ENCODE assay signal across 11 cellular contexts in genomic region chr3:49427581-49427980, GRCh38. TPM values are rescaled to one million over a fixed set of nuclear protein-coding genes. Genes with fewer than 3 reads are reported as not detected.
A peak's percentile ranks its signal among the peaks of the same experiment; 100 is the strongest.
DNase-seq lines count a peak whose midpoint lies in the region; ATAC-seq and TF ChIP-seq lines count a peak whose summit lies in the region.
"Had no signal": no experiment of that assay in that cellular context is flagged by ENCODE, and none has a peak within 500 bp of the region (broad histone marks: within the 10 kb centered on the region; RNA-seq: fewer than 3 reads in every experiment).

No MANE protein-coding gene starts in this region.

- no peak overlapping the region for H3K27ac Mint-ChIP-seq in activated naive CD4-positive, alpha-beta T cell treated with anti-CD3 and anti-CD28 coated beads, Interleukin-2, amount 50 U/mL, for 24 hours
- H3K27ac Mint-ChIP-seq in activated naive CD4-positive, alpha-beta T cell treated with anti-CD3 and anti-CD28 coated beads, Interleukin-2, amount 50 U/mL, for 72 hours: peak overlapping the region in 1 of 2 donors; percentile 91
- H3K27ac Mint-ChIP-seq in activated B cell treated with CpG ODN at 0.5 μM for 24 hours: peak overlapping the region; percentile 41
- peak overlapping the region in 1 of 2 donors; percentile 19 for H3K27ac Mint-ChIP-seq in stimulated activated naive CD8-positive, alpha-beta T cell treated with anti-CD3 and anti-CD28 coated beads, Interleukin-15, amount 100 ng/mL, for 72 hours

- H3K4me3 Mint-ChIP-seq in activated naive CD4-positive, alpha-beta T cell treated with anti-CD3 and anti-CD28 coated beads, Interleukin-2, amount 50 U/mL, for 24 hours: peak overlapping the region; percentile 94
- peak overlapping the region; percentile 92 for H3K4me3 Mint-ChIP-seq in activated B cell treated with CpG ODN at 0.5 μM for 24 hours
- peak overlapping the region; percentile 88 to 96 for H3K4me3 Mint-ChIP-seq in stimulated activated naive CD8-positive, alpha-beta T cell treated with anti-CD3 and anti-CD28 coated beads, Interleukin-15, amount 100 ng/mL, for 72 hours

- peak overlapping the region; percentile 86 for H3K27ac ChIP-seq in epithelial cell of prostate

- peaks cover 2% of the 10 kb centered on the region for H3K36me3 Mint-ChIP-seq in activated naive CD4-positive, alpha-beta T cell treated with anti-CD3 and anti-CD28 coated beads, Interleukin-2, amount 50 U/mL, for 24 hours
- no peaks in the 10 kb centered on the region for H3K36me3 Mint-ChIP-seq in activated naive CD4-positive, alpha-beta T cell treated with anti-CD3 and anti-CD28 coated beads, Interleukin-2, amount 50 U/mL, for 72 hours
- peaks cover 24% of the 10 kb centered on the region for H3K36me3 Mint-ChIP-seq in activated B cell treated with CpG ODN at 0.5 μM for 24 hours (ENCODE audit: low read depth)

- H3K4me1 Mint-ChIP-seq in activated naive CD4-positive, alpha-beta T cell treated with anti-CD3 and anti-CD28 coated beads, Interleukin-2, amount 50 U/mL, for 24 hours: peaks cover 26% of the 10 kb centered on the region
- H3K4me1 Mint-ChIP-seq in activated B cell treated with CpG ODN at 0.5 μM for 24 hours: peaks cover 23% of the 10 kb centered on the region
- H3K4me1 Mint-ChIP-seq in stimulated activated naive CD8-positive, alpha-beta T cell treated with anti-CD3 and anti-CD28 coated beads, Interleukin-15, amount 100 ng/mL, for 72 hours: peaks cover 32% of the 10 kb centered on the region

- CTCF ChIA-PET in activated B cell treated with CpG ODN at 0.5 μM for 24 hours (lab: Charles Lee): no interaction called here

- TF ChIP-seq CTCF in activated B cell treated with CpG ODN at 0.5 μM for 24 hours (IDR thresholded peaks at IDR 0.05): no peak

- POLR2A ChIA-PET in activated B cell treated with CpG ODN at 0.5 μM for 24 hours (lab: Charles Lee): interaction anchor here (0.7 to 3.3 kb wide), 6 partner anchors 12 to 388 kb away, joined by 3 to 12 read pairs (median 4); partner anchors contain the start of genes RHOA and TCTA

- no peaks in the 10 kb centered on the region for H3K9me3 Mint-ChIP-seq in activated naive CD4-positive, alpha-beta T cell treated with anti-CD3 and anti-CD28 coated beads, Interleukin-2, amount 50 U/mL, for 24 hours
- H3K9me3 Mint-ChIP-seq in activated naive CD4-positive, alpha-beta T cell treated with anti-CD3 and anti-CD28 coated beads, Interleukin-2, amount 50 U/mL, for 72 hours: no peaks in the 10 kb centered on the region
- no peaks in the 10 kb centered on the region for H3K9me3 Mint-ChIP-seq in activated B cell treated with CpG ODN at 0.5 μM for 24 hours
- no peaks in the 10 kb centered on the region for H3K9me3 Mint-ChIP-seq in stimulated activated naive CD8-positive, alpha-beta T cell treated with anti-CD3 and anti-CD28 coated beads, Interleukin-15, amount 100 ng/mL, for 72 hours

- no peaks in the 10 kb centered on the region for H3K27me3 Mint-ChIP-seq in activated naive CD4-positive, alpha-beta T cell treated with anti-CD3 and anti-CD28 coated beads, Interleukin-2, amount 50 U/mL, for 24 hours
- no peaks in the 10 kb centered on the region for H3K27me3 Mint-ChIP-seq in activated B cell treated with CpG ODN at 0.5 μM for 24 hours
- no peaks in the 10 kb centered on the region for H3K27me3 Mint-ChIP-seq in stimulated activated naive CD8-positive, alpha-beta T cell treated with anti-CD3 and anti-CD28 coated beads, Interleukin-15, amount 100 ng/mL, for 72 hours

- ATAC-seq in activated naive CD4-positive, alpha-beta T cell treated with anti-CD3 and anti-CD28 coated beads, Interleukin-2, amount 50 U/mL, for 72 hours: no peak
- no peak for ATAC-seq in activated B cell treated with CpG ODN at 0.5 μM for 24 hours (ENCODE audit: low read depth)
- no peak for ATAC-seq in stimulated activated naive CD8-positive, alpha-beta T cell treated with anti-CD3 and anti-CD28 coated beads, Interleukin-15, amount 100 ng/mL, for 72 hours
- no peak for ATAC-seq in GM21447 (IDR thresholded peaks at IDR 0.05; ENCODE audit: unreplicated experiment)

- intact Hi-C loops in activated B cell treated with CpG ODN at 0.5 μM for 24 hours (cut with micrococcal nuclease): loop anchor here (5.0 kb wide), 1 partner anchor 500 kb away; the partner anchor contains the start of gene MON1A

- DNase-seq in activated naive CD4-positive, alpha-beta T cell treated with anti-CD3 and anti-CD28 coated beads, Interleukin-2, amount 50 U/mL, for 72 hours (ENCODE audit: low spot score in 2 of 2): no peak
- DNase-seq in activated B cell treated with CpG ODN at 0.5 μM for 24 hours (no peak), epithelial cell of prostate (ENCODE audit: low read depth, low spot score) (no peak), mucosa of gallbladder (ENCODE audit: low spot score) (no peak), amniotic stem cell (lab: John Stamatoyannopoulos, UW) (no peak)
- DNase-seq in stimulated activated naive CD8-positive, alpha-beta T cell treated with anti-CD3 and anti-CD28 coated beads, Interleukin-15, amount 100 ng/mL, for 72 hours: no peak
- DNase-seq: NK-92 treated with Interleukin-12 subunit alpha and Interleukin-12 subunit beta, amount 100 ng/mL, for 24 hours; SHP77 treated with DMSO at 0.1 percent for 48 hours; trophoblast cell had no signal

RNA-seq across cellular contexts. Expression of gene NICN1, which starts 1.5 kb away (rescaled TPM):
- 10 to 100 TPM in 1 of 2 donors, 1 to 10 TPM in 1; 8.1 to 12.4 TPM for total RNA-seq in activated naive CD4-positive, alpha-beta T cell treated with anti-CD3 and anti-CD28 coated beads, Interleukin-2, amount 50 U/mL, for 72 hours
- total RNA-seq in activated B cell treated with CpG ODN at 0.5 μM for 24 hours (14.4 and 18.0 TPM in 2 replicates), mucosa of gallbladder (27.8 TPM)

RNA-seq across cellular contexts. Expression of gene AMT, which starts 5.3 kb away (rescaled TPM):
- total RNA-seq in activated naive CD4-positive, alpha-beta T cell treated with anti-CD3 and anti-CD28 coated beads, Interleukin-2, amount 50 U/mL, for 72 hours: 1 to 10 TPM; 3.1 to 4.9 TPM
- total RNA-seq in activated B cell treated with CpG ODN at 0.5 μM for 24 hours (7.0 and 7.3 TPM in 2 replicates), mucosa of gallbladder (20.7 TPM)

RNA-seq across cellular contexts. Expression of gene TCTA, which starts 15.4 kb away (rescaled TPM):
- 10 to 100 TPM in 1 of 2 donors, 1 to 10 TPM in 1; 9.2 to 17.0 TPM for total RNA-seq in activated naive CD4-positive, alpha-beta T cell treated with anti-CD3 and anti-CD28 coated beads, Interleukin-2, amount 50 U/mL, for 72 hours
- total RNA-seq in activated B cell treated with CpG ODN at 0.5 μM for 24 hours (26.4 and 32.2 TPM in 2 replicates), mucosa of gallbladder (57.6 TPM)

RNA-seq across cellular contexts. Expression of gene RHOA, which starts 15.8 kb away (rescaled TPM):
- total RNA-seq in activated naive CD4-positive, alpha-beta T cell treated with anti-CD3 and anti-CD28 coated beads, Interleukin-2, amount 50 U/mL, for 72 hours: 100 to 1,000 TPM; 412 to 421 TPM
- total RNA-seq in activated B cell treated with CpG ODN at 0.5 μM for 24 hours: 399 and 425 TPM in 2 replicates
- total RNA-seq in mucosa of gallbladder: 386 TPM

RNA-seq across cellular contexts. Expression of gene DAG1, which starts 42.5 kb away (rescaled TPM):
- 10 to 100 TPM in 1 of 2 donors, 1 to 10 TPM in 1; 9.3 to 10.1 TPM for total RNA-seq in activated naive CD4-positive, alpha-beta T cell treated with anti-CD3 and anti-CD28 coated beads, Interleukin-2, amount 50 U/mL, for 72 hours
- total RNA-seq in activated B cell treated with CpG ODN at 0.5 μM for 24 hours (18.5 and 19.7 TPM in 2 replicates), mucosa of gallbladder (139 TPM)
